6 cellular contexts compared by ENCODE assay signal in genomic region chr1:1434131-1434811, GRCh38. TPM values are rescaled to one million over a fixed set of nuclear protein-coding genes. Genes with fewer than 3 reads are reported as not detected.
DNase-seq lines count a peak whose midpoint lies in the region; ATAC-seq, FAIRE-seq and TF ChIP-seq lines count a peak whose summit lies in the region.

No MANE protein-coding gene starts in this region.

- H3K4me2 ChIP-seq in HepG2 (ENCODE audit: low read depth, low read length): peak overlapping the region; percentile 89
- H3K4me2 ChIP-seq in GM23248 (ENCODE audit: unreplicated experiment): no peak overlapping the region

- DNase-seq in Ammon's horn (ENCODE audit: low spot score): peak; percentile 80
- DNase-seq in RWPE2 (ENCODE audit: low spot score): no peak
- peak; percentile 53 for DNase-seq in HepG2 (ENCODE audit: low spot score)
- DNase-seq in GM23248: no peak
- DNase-seq in activated T-helper 2 cell treated with anti-CD3 and anti-CD28 coated beads, Interferon-gamma antibody, Interleukin-2, Interleukin-4, amounts not matched to agents 10 μg/mL and 5 μg/mL and 100 μg/mL, durations not matched to agents 14 hours and 24 hours and 36 hours (ENCODE audit: low spot score): no peak

- no peak for FAIRE-seq in HepG2 (lab: Jason Lieb, UNC)

- TF ChIP-seq POLR2A in HepG2 (IDR thresholded peaks at IDR 0.05; ENCODE audit: insufficient read depth in 1 of 2, low read depth in 2 of 2, low read length in 2 of 2): 0 out of 4 replicates have a peak, but pooled peaks of 1 of the 2 experiments have one; percentile 26

- in situ Hi-C loops in HepG2 (cut with HindIII; ENCODE audit: extremely low pct_ligation_motif_present, low pct_unique_long_range_greater_than_20kb): no loop called here
- in situ Hi-C loops in GM23248 (cut with MboI): no loop called here

- H4K20me1 ChIP-seq in HepG2 (ENCODE audit: insufficient read depth, low read length) (no peaks in the 10 kb centered on the region), GM23248 (ENCODE audit: insufficient read depth) (no peaks in the 10 kb centered on the region)

- no peak overlapping the region for H3K4me3 Mint-ChIP-seq in activated T-helper 2 cell treated with anti-CD3 and anti-CD28 coated beads, Interferon-gamma antibody, Interleukin-2, Interleukin-4, amounts not matched to agents 10 μg/mL and 5 μg/mL and 100 μg/mL, durations not matched to agents 14 hours and 24 hours and 36 hours (ENCODE audit: low read depth)

- H2AFZ ChIP-seq in HepG2 (ENCODE audit: low read length) (no peak overlapping the region), GM23248 (no peak overlapping the region)

- H3K27ac Mint-ChIP-seq in activated T-helper 2 cell treated with anti-CD3 and anti-CD28 coated beads, Interferon-gamma antibody, Interleukin-2, Interleukin-4, amounts not matched to agents 10 μg/mL and 5 μg/mL and 100 μg/mL, durations not matched to agents 14 hours and 24 hours and 36 hours: no peak overlapping the region

- H3K4me3 ChIP-seq in RWPE2 (ENCODE audit: severe bottlenecking): no peak overlapping the region
- peak overlapping the region; percentile 72 to 88 (median 84) for H3K4me3 ChIP-seq in HepG2 (replicated peaks in 1 of 3; ENCODE audit: insufficient read depth in 1 of 3, low read depth in 2 of 3, low read length in 3 of 3)
- H3K4me3 ChIP-seq in GM23248: no peak overlapping the region

- H3K27ac ChIP-seq in RWPE2 (ENCODE audit: poor library complexity, severe bottlenecking) (peak overlapping the region; percentile 29), HepG2 (ENCODE audit: extremely low read length, insufficient read depth, low read length) (peak overlapping the region; percentile 94), GM23248 (no peak overlapping the region)

- H3K4me1 Mint-ChIP-seq in activated T-helper 2 cell treated with anti-CD3 and anti-CD28 coated beads, Interferon-gamma antibody, Interleukin-2, Interleukin-4, amounts not matched to agents 10 μg/mL and 5 μg/mL and 100 μg/mL, durations not matched to agents 14 hours and 24 hours and 36 hours (ENCODE audit: low read depth): peaks cover 2% of the 10 kb centered on the region

- no peaks in the 10 kb centered on the region for H3K36me3 Mint-ChIP-seq in activated T-helper 2 cell treated with anti-CD3 and anti-CD28 coated beads, Interferon-gamma antibody, Interleukin-2, Interleukin-4, amounts not matched to agents 10 μg/mL and 5 μg/mL and 100 μg/mL, durations not matched to agents 14 hours and 24 hours and 36 hours (ENCODE audit: low read depth)

- H3K9me3 Mint-ChIP-seq in activated T-helper 2 cell treated with anti-CD3 and anti-CD28 coated beads, Interferon-gamma antibody, Interleukin-2, Interleukin-4, amounts not matched to agents 10 μg/mL and 5 μg/mL and 100 μg/mL, durations not matched to agents 14 hours and 24 hours and 36 hours: no peaks in the 10 kb centered on the region

- no peaks in the 10 kb centered on the region for H3K9me3 ChIP-seq in RWPE2 (ENCODE audit: severe bottlenecking)
- no peaks in the 10 kb centered on the region for H3K9me3 ChIP-seq in HepG2 (ENCODE audit: low read length)
- no peaks in the 10 kb centered on the region for H3K9me3 ChIP-seq in GM23248 (ENCODE audit: low read depth)

- H3K79me2 ChIP-seq in HepG2 (ENCODE audit: insufficient read depth, low read length) (peaks cover 31% of the 10 kb centered on the region), GM23248 (ENCODE audit: insufficient read depth) (no peaks in the 10 kb centered on the region)

- 2% methylated on average over 7 of the region's 32 CpGs for WGBS in HepG2 (ENCODE audit: low lambda C conversion rate)
- WGBS in GM23248 (ENCODE audit: low coverage in 1 of 2, low lambda C conversion rate in 2 of 2, missing lambda C conversion rate in 2 of 2), 2 experiments: 50 to 53% methylated on average over 27 to 31 of the region's 32 CpGs

- ATAC-seq in RWPE2 (ENCODE audit: low read depth): no peak
- no peak for ATAC-seq in HepG2
- ATAC-seq in HG02623 (IDR thresholded peaks at IDR 0.05; ENCODE audit: unreplicated experiment): no peak

- TF ChIP-seq EP300 in HepG2 (IDR thresholded peaks at IDR 0.05; ENCODE audit: low read depth in 2 of 2, low read length in 2 of 2): no peak
- TF ChIP-seq EP300 in HepG2 (CRISPR knock-in tag; IDR thresholded peaks at IDR 0.05; ENCODE audit: borderline replicate concordance): no peak

- H3K9ac ChIP-seq in HepG2 (ENCODE audit: insufficient read depth, low read depth, low read length) (peak overlapping the region; percentile 85), GM23248 (no peak overlapping the region)

- no peaks in the 10 kb centered on the region for H3K36me3 ChIP-seq in RWPE2 (ENCODE audit: low read depth)
- no peaks in the 10 kb centered on the region; a peak in 1 of 5 replicates for H3K36me3 ChIP-seq in HepG2 (replicated peaks in 1 of 2; ENCODE audit: control insufficient read depth in 1 of 2, insufficient read depth in 2 of 2, low read length in 2 of 2)
- no peaks in the 10 kb centered on the region for H3K36me3 ChIP-seq in GM23248 (ENCODE audit: low read depth)

- no peaks in the 10 kb centered on the region for H3K27me3 ChIP-seq in RWPE2 (ENCODE audit: insufficient read depth, poor library complexity, severe bottlenecking)
- no peaks in the 10 kb centered on the region for H3K27me3 ChIP-seq in HepG2 (ENCODE audit: control insufficient read depth in 1 of 2, insufficient read depth in 2 of 2, low read length in 2 of 2)
- H3K27me3 ChIP-seq in GM23248 (replicated peaks; ENCODE audit: insufficient read depth): no peaks in the 10 kb centered on the region

- H3F3A ChIP-seq in GM23248 (ENCODE audit: insufficient read depth): 0 out of 2 replicates have a peak, but pooled peaks cover 7% of the 10 kb centered on the region

- CTCF ChIA-PET in HepG2 (lab: Yijun Ruan, JAX; ENCODE audit: low intra/inter-chr PET ratio, low total read pairs): no interaction called here

- H3K27me3 Mint-ChIP-seq in activated T-helper 2 cell treated with anti-CD3 and anti-CD28 coated beads, Interferon-gamma antibody, Interleukin-2, Interleukin-4, amounts not matched to agents 10 μg/mL and 5 μg/mL and 100 μg/mL, durations not matched to agents 14 hours and 24 hours and 36 hours (ENCODE audit: low read depth): peaks cover 15% of the 10 kb centered on the region

- TF ChIP-seq CTCF in RWPE2 (IDR thresholded peaks at IDR 0.05; ENCODE audit: poor library complexity, severe bottlenecking): no peak
- 0 out of 2 replicates have a peak, but pooled peaks have one; percentile 8 for TF ChIP-seq CTCF in HepG2 (CRISPR knock-in tag; IDR thresholded peaks at IDR 0.05)

- no TSS peak for BruUV-seq in HepG2 (replicated peaks; lab: Mats Ljungman, UMichigan)

- H3K9me2 ChIP-seq in GM23248 (ENCODE audit: insufficient read depth): no peaks in the 10 kb centered on the region

- intact Hi-C loops in HepG2 (cut with micrococcal nuclease; ENCODE audit: unreplicated experiment): no loop called here
- intact Hi-C loops in activated T-helper 2 cell treated with anti-CD3 and anti-CD28 coated beads, Interferon-gamma antibody, Interleukin-2, Interleukin-4, amounts not matched to agents 10 μg/mL and 5 μg/mL and 100 μg/mL, durations not matched to agents 14 hours and 24 hours and 36 hours (cut with micrococcal nuclease): no loop called here

- H3K4me1 ChIP-seq in RWPE2 (ENCODE audit: insufficient read depth, poor library complexity, severe bottlenecking) (peaks cover 9% of the 10 kb centered on the region), HepG2 (ENCODE audit: insufficient read depth, low read length) (peaks cover 62% of the 10 kb centered on the region), GM23248 (ENCODE audit: insufficient read depth) (no peaks in the 10 kb centered on the region)

- POLR2A ChIA-PET in HepG2 (lab: Yijun Ruan, JAX): interaction anchor here (0.7 to 11.0 kb wide), 13 partner anchors 8 to 335 kb away, joined by 3 to 355 read pairs (median 11); partner anchors contain the start of genes ANKRD65, AURKAIP1, CCNL2 and MRPL20

- TF ChIP-seq RAD21 in HepG2 (CRISPR knock-in tag; IDR thresholded peaks at IDR 0.05): no peak

RNA-seq across cellular contexts. Expression of gene VWA1, which starts 1.2 kb away (rescaled TPM):
- 25.1 and 57.5 TPM in 2 replicates for total RNA-seq in HepG2 (2016; rRNA removed; fragmentation: Illumina TruSeq; extraction: Trizol)
- 4.5 and 4.7 TPM in 2 replicates for total RNA-seq in HepG2 (2016; cell fraction: cytosol; rRNA removed; fragmentation: Illumina TruSeq; extraction: Trizol; ENCODE audit: low read depth)
- total RNA-seq in HepG2 (2016; cell fraction: insoluble cytoplasmic fraction; rRNA removed; fragmentation: Illumina TruSeq; extraction: Trizol): 23.6 and 57.6 TPM in 2 replicates
- 12.5 and 16.0 TPM in 2 replicates for total RNA-seq in HepG2 (2016; cell fraction: membrane; rRNA removed; fragmentation: Illumina TruSeq; extraction: Trizol)
- 51.4 and 68.6 TPM in 2 replicates for total RNA-seq in HepG2 (2016; cell fraction: nucleus; rRNA removed; fragmentation: Illumina TruSeq; extraction: Trizol)
- polyA plus RNA-seq in HepG2 (2011; rRNA removed) (40.9 and 61.3 TPM in 2 replicates), GM23248 (2016; fragmentation: Nextera tagmentation; extraction: Ambion mirVana) (0.60 and 1.3 TPM in 2 replicates)
- 31.3 and 57.3 TPM in 2 replicates for polyA plus RNA-seq in HepG2 (2011; cell fraction: cytosol; rRNA removed)
- polyA plus RNA-seq in HepG2 (2011; cell fraction: nucleus; rRNA removed): 80.8 and 81.7 TPM in 2 replicates
- polyA plus RNA-seq in HepG2 (2012): 28.6 and 31.7 TPM in 2 replicates
- polyA plus RNA-seq in HepG2 (2016; cell fraction: cytosol; fragmentation: Illumina TruSeq; extraction: Trizol; ENCODE audit: low read depth): 6.7 and 8.2 TPM in 2 replicates
- polyA plus RNA-seq in HepG2 (2016; cell fraction: insoluble cytoplasmic fraction; fragmentation: Illumina TruSeq; extraction: Trizol; ENCODE audit: low read depth): 32.1 and 34.9 TPM in 2 replicates
- 16.7 and 17.0 TPM in 2 replicates for polyA plus RNA-seq in HepG2 (2016; cell fraction: membrane; fragmentation: Illumina TruSeq; extraction: Trizol; ENCODE audit: low read depth)
- polyA plus RNA-seq in HepG2 (2016; cell fraction: nucleus; fragmentation: Illumina TruSeq; extraction: Trizol; ENCODE audit: insufficient read depth, low read depth): 140 and 151 TPM in 2 replicates
- 0.05 and 92.8 TPM in 2 replicates for polyA minus RNA-seq in HepG2 (2011; rRNA and poly(A)+ RNA removed; ENCODE audit: low replicate concordance)
- polyA minus RNA-seq in HepG2 (2011; cell fraction: cytosol; rRNA and poly(A)+ RNA removed): 48.6 and 49.4 TPM in 2 replicates
- 12.6 and 15.8 TPM in 2 replicates for polyA minus RNA-seq in HepG2 (2011; cell fraction: nucleus; rRNA and poly(A)+ RNA removed)
- total RNA-seq in GM23248 (2014; rRNA removed; shearing (Covaris generic)): 1.4 and 2.3 TPM in 2 replicates
- total RNA-seq in activated T-helper 2 cell treated with anti-CD3 and anti-CD28 coated beads, Interferon-gamma antibody, Interleukin-2, Interleukin-4, amounts not matched to agents 10 μg/mL and 5 μg/mL and 100 μg/mL, durations not matched to agents 14 hours and 24 hours and 36 hours: 4.0 and 4.7 TPM in 2 replicates

RNA-seq across cellular contexts. Expression of gene ANKRD65, which starts 13.2 kb away (rescaled TPM):
- total RNA-seq in HepG2 (2016; rRNA removed; fragmentation: Illumina TruSeq; extraction: Trizol): 28.3 and 30.1 TPM in 2 replicates
- total RNA-seq in HepG2 (2016; cell fraction: cytosol; rRNA removed; fragmentation: Illumina TruSeq; extraction: Trizol; ENCODE audit: low read depth): 5.3 and 5.6 TPM in 2 replicates
- total RNA-seq in HepG2 (2016; cell fraction: insoluble cytoplasmic fraction; rRNA removed; fragmentation: Illumina TruSeq; extraction: Trizol): 28.5 and 29.3 TPM in 2 replicates
- 16.0 and 16.3 TPM in 2 replicates for total RNA-seq in HepG2 (2016; cell fraction: membrane; rRNA removed; fragmentation: Illumina TruSeq; extraction: Trizol)
- total RNA-seq in HepG2 (2016; cell fraction: nucleus; rRNA removed; fragmentation: Illumina TruSeq; extraction: Trizol): 18.0 and 19.5 TPM in 2 replicates
- polyA plus RNA-seq in HepG2 (2011; rRNA removed): 12.1 and 13.2 TPM in 2 replicates
- polyA plus RNA-seq in HepG2 (2011; cell fraction: cytosol; rRNA removed): 13.0 and 16.9 TPM in 2 replicates
- 27.8 and 28.7 TPM in 2 replicates for polyA plus RNA-seq in HepG2 (2011; cell fraction: nucleus; rRNA removed)
- 7.1 and 8.2 TPM in 2 replicates for polyA plus RNA-seq in HepG2 (2012)
- 5.0 TPM in 2 replicates for polyA plus RNA-seq in HepG2 (2016; cell fraction: cytosol; fragmentation: Illumina TruSeq; extraction: Trizol; ENCODE audit: low read depth)
- 30.0 and 31.6 TPM in 2 replicates for polyA plus RNA-seq in HepG2 (2016; cell fraction: insoluble cytoplasmic fraction; fragmentation: Illumina TruSeq; extraction: Trizol; ENCODE audit: low read depth)
- polyA plus RNA-seq in HepG2 (2016; cell fraction: membrane; fragmentation: Illumina TruSeq; extraction: Trizol; ENCODE audit: low read depth): 11.4 and 12.1 TPM in 2 replicates
- 45.0 and 48.7 TPM in 2 replicates for polyA plus RNA-seq in HepG2 (2016; cell fraction: nucleus; fragmentation: Illumina TruSeq; extraction: Trizol; ENCODE audit: insufficient read depth, low read depth)
- polyA minus RNA-seq in HepG2 (2011; rRNA and poly(A)+ RNA removed; ENCODE audit: low replicate concordance): 9.7 TPM in 1 of 2 replicates, not detected in the other
- 5.6 and 6.6 TPM in 2 replicates for polyA minus RNA-seq in HepG2 (2011; cell fraction: cytosol; rRNA and poly(A)+ RNA removed)
- 2.6 and 3.6 TPM in 2 replicates for polyA minus RNA-seq in HepG2 (2011; cell fraction: nucleus; rRNA and poly(A)+ RNA removed)
- 0.51 and 0.97 TPM in 2 replicates for total RNA-seq in GM23248 (2014; rRNA removed; shearing (Covaris generic))
- 0.44 and 0.70 TPM in 2 replicates for polyA plus RNA-seq in GM23248 (2016; fragmentation: Nextera tagmentation; extraction: Ambion mirVana)
- total RNA-seq in activated T-helper 2 cell treated with anti-CD3 and anti-CD28 coated beads, Interferon-gamma antibody, Interleukin-2, Interleukin-4, amounts not matched to agents 10 μg/mL and 5 μg/mL and 100 μg/mL, durations not matched to agents 14 hours and 24 hours and 36 hours: not detected in 2 replicates

RNA-seq across cellular contexts. Expression of gene ATAD3C, which starts 15.2 kb away (rescaled TPM):
- 3.2 and 4.7 TPM in 2 replicates for total RNA-seq in HepG2 (2016; rRNA removed; fragmentation: Illumina TruSeq; extraction: Trizol)
- total RNA-seq in HepG2 (2016; cell fraction: cytosol; rRNA removed; fragmentation: Illumina TruSeq; extraction: Trizol; ENCODE audit: low read depth): 2.4 and 4.7 TPM in 2 replicates
- 2.7 and 3.3 TPM in 2 replicates for total RNA-seq in HepG2 (2016; cell fraction: insoluble cytoplasmic fraction; rRNA removed; fragmentation: Illumina TruSeq; extraction: Trizol)
- 5.4 and 8.1 TPM in 2 replicates for total RNA-seq in HepG2 (2016; cell fraction: membrane; rRNA removed; fragmentation: Illumina TruSeq; extraction: Trizol)
- 1.2 and 2.1 TPM in 2 replicates for total RNA-seq in HepG2 (2016; cell fraction: nucleus; rRNA removed; fragmentation: Illumina TruSeq; extraction: Trizol)
- polyA plus RNA-seq in HepG2 (2011; rRNA removed) (2.4 and 3.5 TPM in 2 replicates), GM23248 (2016; fragmentation: Nextera tagmentation; extraction: Ambion mirVana) (0.51 TPM in 1 of 2 replicates, not detected in the other)
- polyA plus RNA-seq in HepG2 (2011; cell fraction: cytosol; rRNA removed): 3.5 and 3.6 TPM in 2 replicates
- polyA plus RNA-seq in HepG2 (2011; cell fraction: nucleus; rRNA removed): 1.7 and 1.9 TPM in 2 replicates
- polyA plus RNA-seq in HepG2 (2012): 3.2 and 4.4 TPM in 2 replicates
- 5.2 and 8.6 TPM in 2 replicates for polyA plus RNA-seq in HepG2 (2016; cell fraction: cytosol; fragmentation: Illumina TruSeq; extraction: Trizol; ENCODE audit: low read depth)
- 4.6 and 4.8 TPM in 2 replicates for polyA plus RNA-seq in HepG2 (2016; cell fraction: insoluble cytoplasmic fraction; fragmentation: Illumina TruSeq; extraction: Trizol; ENCODE audit: low read depth)
- 8.3 TPM in 2 replicates for polyA plus RNA-seq in HepG2 (2016; cell fraction: membrane; fragmentation: Illumina TruSeq; extraction: Trizol; ENCODE audit: low read depth)
- 1.5 and 1.9 TPM in 2 replicates for polyA plus RNA-seq in HepG2 (2016; cell fraction: nucleus; fragmentation: Illumina TruSeq; extraction: Trizol; ENCODE audit: insufficient read depth, low read depth)
- 0.96 TPM in 1 of 2 replicates, not detected in the other for polyA minus RNA-seq in HepG2 (2011; rRNA and poly(A)+ RNA removed; ENCODE audit: low replicate concordance)
- 0.97 and 2.1 TPM in 2 replicates for polyA minus RNA-seq in HepG2 (2011; cell fraction: cytosol; rRNA and poly(A)+ RNA removed)
- 0.39 and 0.75 TPM in 2 replicates for polyA minus RNA-seq in HepG2 (2011; cell fraction: nucleus; rRNA and poly(A)+ RNA removed)
- not detected in 2 replicates for total RNA-seq in GM23248 (2014; rRNA removed; shearing (Covaris generic))
- 0.53 and 0.62 TPM in 2 replicates for total RNA-seq in activated T-helper 2 cell treated with anti-CD3 and anti-CD28 coated beads, Interferon-gamma antibody, Interleukin-2, Interleukin-4, amounts not matched to agents 10 μg/mL and 5 μg/mL and 100 μg/mL, durations not matched to agents 14 hours and 24 hours and 36 hours

RNA-seq across cellular contexts. Expression of gene MRPL20, which starts 27.2 kb away (rescaled TPM):
- 127 and 175 TPM in 2 replicates for total RNA-seq in HepG2 (2016; rRNA removed; fragmentation: Illumina TruSeq; extraction: Trizol)
- total RNA-seq in HepG2 (2016; cell fraction: cytosol; rRNA removed; fragmentation: Illumina TruSeq; extraction: Trizol; ENCODE audit: low read depth): 95.7 and 120 TPM in 2 replicates
- total RNA-seq in HepG2 (2016; cell fraction: insoluble cytoplasmic fraction; rRNA removed; fragmentation: Illumina TruSeq; extraction: Trizol): 134 and 183 TPM in 2 replicates
- 123 and 133 TPM in 2 replicates for total RNA-seq in HepG2 (2016; cell fraction: membrane; rRNA removed; fragmentation: Illumina TruSeq; extraction: Trizol)
- total RNA-seq in HepG2 (2016; cell fraction: nucleus; rRNA removed; fragmentation: Illumina TruSeq; extraction: Trizol): 46.7 and 58.9 TPM in 2 replicates
- polyA plus RNA-seq in HepG2 (2011; rRNA removed): 59.0 and 59.2 TPM in 2 replicates
- polyA plus RNA-seq in HepG2 (2011; cell fraction: cytosol; rRNA removed): 66.2 and 67.4 TPM in 2 replicates
- 66.3 and 68.1 TPM in 2 replicates for polyA plus RNA-seq in HepG2 (2011; cell fraction: nucleus; rRNA removed)
- 76.2 and 77.0 TPM in 2 replicates for polyA plus RNA-seq in HepG2 (2012)
- 118 and 143 TPM in 2 replicates for polyA plus RNA-seq in HepG2 (2016; cell fraction: cytosol; fragmentation: Illumina TruSeq; extraction: Trizol; ENCODE audit: low read depth)
- 188 and 207 TPM in 2 replicates for polyA plus RNA-seq in HepG2 (2016; cell fraction: insoluble cytoplasmic fraction; fragmentation: Illumina TruSeq; extraction: Trizol; ENCODE audit: low read depth)
- 122 and 127 TPM in 2 replicates for polyA plus RNA-seq in HepG2 (2016; cell fraction: membrane; fragmentation: Illumina TruSeq; extraction: Trizol; ENCODE audit: low read depth)
- 127 and 138 TPM in 2 replicates for polyA plus RNA-seq in HepG2 (2016; cell fraction: nucleus; fragmentation: Illumina TruSeq; extraction: Trizol; ENCODE audit: insufficient read depth, low read depth)
- 58.2 and 96.6 TPM in 2 replicates for polyA minus RNA-seq in HepG2 (2011; rRNA and poly(A)+ RNA removed; ENCODE audit: low replicate concordance)
- 26.2 and 30.6 TPM in 2 replicates for polyA minus RNA-seq in HepG2 (2011; cell fraction: cytosol; rRNA and poly(A)+ RNA removed)
- polyA minus RNA-seq in HepG2 (2011; cell fraction: nucleus; rRNA and poly(A)+ RNA removed): 29.2 and 39.5 TPM in 2 replicates
- 88.9 and 105 TPM in 2 replicates for total RNA-seq in GM23248 (2014; rRNA removed; shearing (Covaris generic))
- 176 and 181 TPM in 2 replicates for polyA plus RNA-seq in GM23248 (2016; fragmentation: Nextera tagmentation; extraction: Ambion mirVana)
- total RNA-seq in activated T-helper 2 cell treated with anti-CD3 and anti-CD28 coated beads, Interferon-gamma antibody, Interleukin-2, Interleukin-4, amounts not matched to agents 10 μg/mL and 5 μg/mL and 100 μg/mL, durations not matched to agents 14 hours and 24 hours and 36 hours: 143 and 154 TPM in 2 replicates

RNA-seq across cellular contexts. Expression of gene CCNL2, which starts 35.1 kb away (rescaled TPM):
- total RNA-seq in HepG2 (2016; rRNA removed; fragmentation: Illumina TruSeq; extraction: Trizol): 19.6 and 105 TPM in 2 replicates
- 23.1 and 23.2 TPM in 2 replicates for total RNA-seq in HepG2 (2016; cell fraction: cytosol; rRNA removed; fragmentation: Illumina TruSeq; extraction: Trizol; ENCODE audit: low read depth)
- total RNA-seq in HepG2 (2016; cell fraction: insoluble cytoplasmic fraction; rRNA removed; fragmentation: Illumina TruSeq; extraction: Trizol): 18.4 and 112 TPM in 2 replicates
- total RNA-seq in HepG2 (2016; cell fraction: membrane; rRNA removed; fragmentation: Illumina TruSeq; extraction: Trizol): 21.7 and 25.3 TPM in 2 replicates
- total RNA-seq in HepG2 (2016; cell fraction: nucleus; rRNA removed; fragmentation: Illumina TruSeq; extraction: Trizol): 252 and 278 TPM in 2 replicates
- polyA plus RNA-seq in HepG2 (2011; rRNA removed) (340 and 452 TPM in 2 replicates), GM23248 (2016; fragmentation: Nextera tagmentation; extraction: Ambion mirVana) (151 and 199 TPM in 2 replicates)
- polyA plus RNA-seq in HepG2 (2011; cell fraction: cytosol; rRNA removed): 47.9 and 55.8 TPM in 2 replicates
- polyA plus RNA-seq in HepG2 (2011; cell fraction: nucleus; rRNA removed): 3,874 and 4,178 TPM in 2 replicates
- polyA plus RNA-seq in HepG2 (2012): 208 and 270 TPM in 2 replicates
- polyA plus RNA-seq in HepG2 (2016; cell fraction: cytosol; fragmentation: Illumina TruSeq; extraction: Trizol; ENCODE audit: low read depth): 4.2 TPM in 2 replicates
- 20.7 and 27.8 TPM in 2 replicates for polyA plus RNA-seq in HepG2 (2016; cell fraction: insoluble cytoplasmic fraction; fragmentation: Illumina TruSeq; extraction: Trizol; ENCODE audit: low read depth)
- polyA plus RNA-seq in HepG2 (2016; cell fraction: membrane; fragmentation: Illumina TruSeq; extraction: Trizol; ENCODE audit: low read depth): 9.4 TPM in 2 replicates
- 821 and 868 TPM in 2 replicates for polyA plus RNA-seq in HepG2 (2016; cell fraction: nucleus; fragmentation: Illumina TruSeq; extraction: Trizol; ENCODE audit: insufficient read depth, low read depth)
- 74.3 and 99.2 TPM in 2 replicates for polyA minus RNA-seq in HepG2 (2011; rRNA and poly(A)+ RNA removed; ENCODE audit: low replicate concordance)
- polyA minus RNA-seq in HepG2 (2011; cell fraction: cytosol; rRNA and poly(A)+ RNA removed): 17.2 and 18.4 TPM in 2 replicates
- polyA minus RNA-seq in HepG2 (2011; cell fraction: nucleus; rRNA and poly(A)+ RNA removed): 560 and 630 TPM in 2 replicates
- total RNA-seq in GM23248 (2014; rRNA removed; shearing (Covaris generic)): 150 and 185 TPM in 2 replicates
- total RNA-seq in activated T-helper 2 cell treated with anti-CD3 and anti-CD28 coated beads, Interferon-gamma antibody, Interleukin-2, Interleukin-4, amounts not matched to agents 10 μg/mL and 5 μg/mL and 100 μg/mL, durations not matched to agents 14 hours and 24 hours and 36 hours: 123 and 124 TPM in 2 replicates

Comparison
In these comparisons a context has a peak if more than half of its experiments do, and no peak if none do; other contexts are left out.
1. DNase-seq: peak in Ammon's horn (single experiment) and HepG2 (single experiment); none in RWPE2 (single experiment), GM23248 (single experiment) and activated T-helper 2 cell treated with anti-CD3 and anti-CD28 coated beads, Interferon-gamma antibody, Interleukin-2, Interleukin-4, amounts not matched to agents 10 μg/mL and 5 μg/mL and 100 μg/mL, durations not matched to agents 14 hours and 24 hours and 36 hours (single experiment).
2. H3K4me3 ChIP-seq: peak in HepG2 (3 of 3); none in RWPE2 (single experiment) and GM23248 (single experiment).